In the genomic region with DNA sequence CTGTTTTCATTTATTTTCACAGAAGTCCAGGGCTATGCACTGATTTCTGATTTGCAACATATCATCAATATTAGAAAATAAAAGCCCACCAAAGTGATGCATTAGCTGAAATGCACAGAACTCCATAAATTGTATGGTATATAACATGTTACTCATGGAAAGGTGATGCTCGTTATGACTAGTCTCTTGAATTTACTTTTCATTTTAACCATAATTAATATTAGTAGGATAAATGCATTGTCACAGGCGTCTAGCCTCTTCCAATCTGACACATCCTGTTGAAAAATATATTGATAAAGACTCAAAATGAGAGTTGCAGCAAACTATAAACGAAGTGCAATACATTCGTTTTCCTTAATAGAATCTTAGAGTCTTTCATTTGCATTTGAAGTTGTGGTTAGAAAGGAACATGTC, we compare ENCODE assay signal across 1 cellular context.
TF ChIP-seq lines count a peak whose summit lies in the region.

No MANE protein-coding gene starts in this region.

TF ChIP-seq in K562, 482 proteins besides CTCF, POLR2A, EP300 and RAD21 (continued from another document):
- no peak for TF ChIP-seq ETS1 (conservative IDR thresholded peaks at IDR 0.05; ENCODE audit: control insufficient read depth, low read depth, low read length)
- peak; percentile 35 for TF ChIP-seq ZBTB17 (CRISPR knock-in tag; IDR thresholded peaks at IDR 0.05)
- TF ChIP-seq ZSCAN32 (CRISPR knock-in tag; IDR thresholded peaks at IDR 0.05), result peak; percentile 71
- peak; percentile 25; the same call in 1 of the 2 replicates for TF ChIP-seq ZFP1 (CRISPR knock-in tag; IDR thresholded peaks at IDR 0.05)
- TF ChIP-seq, protein P1, sequence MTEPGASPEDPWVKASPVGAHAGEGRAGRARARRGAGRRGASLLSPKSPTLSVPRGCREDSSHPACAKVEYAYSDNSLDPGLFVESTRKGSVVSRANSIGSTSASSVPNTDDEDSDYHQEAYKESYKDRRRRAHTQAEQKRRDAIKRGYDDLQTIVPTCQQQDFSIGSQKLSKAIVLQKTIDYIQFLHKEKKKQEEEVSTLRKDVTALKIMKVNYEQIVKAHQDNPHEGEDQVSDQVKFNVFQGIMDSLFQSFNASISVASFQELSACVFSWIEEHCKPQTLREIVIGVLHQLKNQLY (CRISPR knock-in tag; conservative IDR thresholded peaks at IDR 0.05), result 0 out of 4 replicates have a peak, but pooled peaks of 1 of the 2 experiments have one; percentile 31
- TF ChIP-seq ZNF717 (CRISPR knock-in tag; IDR thresholded peaks at IDR 0.05), result peak; percentile 87
- TF ChIP-seq CREM (IDR thresholded peaks at IDR 0.05; ENCODE audit: low read depth), result no peak
- 0 out of 2 replicates have a peak, but pooled peaks have one; percentile 28 for TF ChIP-seq ERF (CRISPR knock-in tag; IDR thresholded peaks at IDR 0.05)
- TF ChIP-seq ARNT (IDR thresholded peaks at IDR 0.05), result 0 out of 4 replicates have a peak, but pooled peaks of 1 of the 2 experiments have one; percentile 5
- TF ChIP-seq, protein P2, sequence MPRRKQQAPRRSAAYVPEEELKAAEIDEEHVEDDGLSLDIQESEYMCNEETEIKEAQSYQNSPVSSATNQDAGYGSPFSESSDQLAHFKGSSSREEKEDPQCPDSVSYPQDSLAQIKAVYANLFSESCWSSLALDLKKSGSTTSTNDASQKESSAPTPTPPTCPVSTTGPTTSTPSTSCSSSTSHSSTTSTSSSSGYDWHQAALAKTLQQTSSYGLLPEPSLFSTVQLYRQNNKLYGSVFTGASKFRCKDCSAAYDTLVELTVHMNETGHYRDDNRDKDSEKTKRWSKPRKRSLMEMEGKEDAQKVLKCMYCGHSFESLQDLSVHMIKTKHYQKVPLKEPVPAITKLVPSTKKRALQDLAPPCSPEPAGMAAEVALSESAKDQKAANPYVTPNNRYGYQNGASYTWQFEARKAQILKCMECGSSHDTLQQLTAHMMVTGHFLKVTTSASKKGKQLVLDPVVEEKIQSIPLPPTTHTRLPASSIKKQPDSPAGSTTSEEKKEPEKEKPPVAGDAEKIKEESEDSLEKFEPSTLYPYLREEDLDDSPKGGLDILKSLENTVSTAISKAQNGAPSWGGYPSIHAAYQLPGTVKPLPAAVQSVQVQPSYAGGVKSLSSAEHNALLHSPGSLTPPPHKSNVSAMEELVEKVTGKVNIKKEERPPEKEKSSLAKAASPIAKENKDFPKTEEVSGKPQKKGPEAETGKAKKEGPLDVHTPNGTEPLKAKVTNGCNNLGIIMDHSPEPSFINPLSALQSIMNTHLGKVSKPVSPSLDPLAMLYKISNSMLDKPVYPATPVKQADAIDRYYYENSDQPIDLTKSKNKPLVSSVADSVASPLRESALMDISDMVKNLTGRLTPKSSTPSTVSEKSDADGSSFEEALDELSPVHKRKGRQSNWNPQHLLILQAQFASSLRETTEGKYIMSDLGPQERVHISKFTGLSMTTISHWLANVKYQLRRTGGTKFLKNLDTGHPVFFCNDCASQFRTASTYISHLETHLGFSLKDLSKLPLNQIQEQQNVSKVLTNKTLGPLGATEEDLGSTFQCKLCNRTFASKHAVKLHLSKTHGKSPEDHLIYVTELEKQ (CRISPR knock-in tag; IDR thresholded peaks at IDR 0.05), result 0 out of 2 replicates have a peak, but pooled peaks have one; percentile 48
- TF ChIP-seq CCAR2 (IDR thresholded peaks at IDR 0.05; ENCODE audit: low read depth, low read length), result no peak
- TF ChIP-seq ZNF143 (CRISPR knock-in tag; IDR thresholded peaks at IDR 0.05), result no peak
- TF ChIP-seq POLR2H (tag; IDR thresholded peaks at IDR 0.05; ENCODE audit: low read depth), result peak; percentile 78
- TF ChIP-seq SIN3A (IDR thresholded peaks at IDR 0.05; ENCODE audit: borderline replicate concordance in 2 of 2, control insufficient read depth in 1 of 2, low read depth in 2 of 2, low read length in 2 of 2), result no peak; a peak in 1 of 4 replicates
- no peak for TF ChIP-seq SIN3B (IDR thresholded peaks at IDR 0.05; ENCODE audit: low read depth)
- TF ChIP-seq ZNF134 (CRISPR knock-in tag; conservative IDR thresholded peaks at IDR 0.05), result 0 out of 2 replicates have a peak, but pooled peaks have one; percentile 21
- TF ChIP-seq SMAD3 (CRISPR knock-in tag; conservative IDR thresholded peaks at IDR 0.05), result 0 out of 2 replicates have a peak, but pooled peaks have one; percentile 9
- peak; percentile 70; the same call in 1 of the 2 replicates for TF ChIP-seq ZNF77 (CRISPR knock-in tag; IDR thresholded peaks at IDR 0.05)
- TF ChIP-seq ZNF584 (CRISPR knock-in tag; IDR thresholded peaks at IDR 0.05; ENCODE audit: low read depth), result no peak
- TF ChIP-seq RBM22 (IDR thresholded peaks at IDR 0.05; ENCODE audit: low read depth, low read length, poor library complexity, severe bottlenecking), result peak; percentile 60
- no peak for TF ChIP-seq ZNF76 (CRISPR knock-in tag; IDR thresholded peaks at IDR 0.05; ENCODE audit: borderline replicate concordance)
- peak; percentile 71; the same call in 1 of the 2 replicates for TF ChIP-seq ZNF696 (CRISPR knock-in tag; conservative IDR thresholded peaks at IDR 0.05)
- peak; percentile 67 for TF ChIP-seq ZNF253 (CRISPR knock-in tag; conservative IDR thresholded peaks at IDR 0.05)
- no peak for TF ChIP-seq HDAC6 (IDR thresholded peaks at IDR 0.05; ENCODE audit: low read depth, low read length)
- TF ChIP-seq SUPT5H (IDR thresholded peaks at IDR 0.05), result 0 out of 2 replicates have a peak, but pooled peaks have one; percentile 67
- no peak for TF ChIP-seq SAP30 (IDR thresholded peaks at IDR 0.05; ENCODE audit: borderline replicate concordance, insufficient read depth, low read depth, low read length, poor library complexity, severe bottlenecking)
- TF ChIP-seq KHSRP (IDR thresholded peaks at IDR 0.05), result peak; percentile 3; the same call in 1 of the 2 replicates
- no peak for TF ChIP-seq MYC (IDR thresholded peaks at IDR 0.05; ENCODE audit: low read depth, low read length)
- TF ChIP-seq MYC (CRISPR knock-in tag; IDR thresholded peaks at IDR 0.05; ENCODE audit: borderline replicate concordance, low read depth), result peak; percentile 74; the same call in 1 of the 2 replicates
- TF ChIP-seq PHTF2 (CRISPR knock-in tag; IDR thresholded peaks at IDR 0.05), result peak; percentile 59
- TF ChIP-seq ZNF518B (CRISPR knock-in tag; IDR thresholded peaks at IDR 0.05), result 0 out of 2 replicates have a peak, but pooled peaks have one; percentile 3
- TF ChIP-seq, protein P3, sequence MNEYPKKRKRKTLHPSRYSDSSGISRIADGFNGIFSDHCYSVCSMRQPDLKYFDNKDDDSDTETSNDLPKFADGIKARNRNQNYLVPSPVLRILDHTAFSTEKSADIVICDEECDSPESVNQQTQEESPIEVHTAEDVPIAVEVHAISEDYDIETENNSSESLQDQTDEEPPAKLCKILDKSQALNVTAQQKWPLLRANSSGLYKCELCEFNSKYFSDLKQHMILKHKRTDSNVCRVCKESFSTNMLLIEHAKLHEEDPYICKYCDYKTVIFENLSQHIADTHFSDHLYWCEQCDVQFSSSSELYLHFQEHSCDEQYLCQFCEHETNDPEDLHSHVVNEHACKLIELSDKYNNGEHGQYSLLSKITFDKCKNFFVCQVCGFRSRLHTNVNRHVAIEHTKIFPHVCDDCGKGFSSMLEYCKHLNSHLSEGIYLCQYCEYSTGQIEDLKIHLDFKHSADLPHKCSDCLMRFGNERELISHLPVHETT (CRISPR knock-in tag; conservative IDR thresholded peaks at IDR 0.05 in 1 of 2, IDR thresholded peaks at IDR 0.05 in 1 of 2), result 0 out of 4 replicates have a peak, but pooled peaks of 1 of the 2 experiments have one; percentile 10
- TF ChIP-seq ZNF444 (CRISPR knock-in tag; IDR thresholded peaks at IDR 0.05), result peak; percentile 39; the same call in 1 of the 2 replicates
- peak; percentile 78 for TF ChIP-seq ZNF324 (CRISPR knock-in tag; IDR thresholded peaks at IDR 0.05)
- TF ChIP-seq PTRF (tag; IDR thresholded peaks at IDR 0.05), result no peak
- TF ChIP-seq, protein P4, sequence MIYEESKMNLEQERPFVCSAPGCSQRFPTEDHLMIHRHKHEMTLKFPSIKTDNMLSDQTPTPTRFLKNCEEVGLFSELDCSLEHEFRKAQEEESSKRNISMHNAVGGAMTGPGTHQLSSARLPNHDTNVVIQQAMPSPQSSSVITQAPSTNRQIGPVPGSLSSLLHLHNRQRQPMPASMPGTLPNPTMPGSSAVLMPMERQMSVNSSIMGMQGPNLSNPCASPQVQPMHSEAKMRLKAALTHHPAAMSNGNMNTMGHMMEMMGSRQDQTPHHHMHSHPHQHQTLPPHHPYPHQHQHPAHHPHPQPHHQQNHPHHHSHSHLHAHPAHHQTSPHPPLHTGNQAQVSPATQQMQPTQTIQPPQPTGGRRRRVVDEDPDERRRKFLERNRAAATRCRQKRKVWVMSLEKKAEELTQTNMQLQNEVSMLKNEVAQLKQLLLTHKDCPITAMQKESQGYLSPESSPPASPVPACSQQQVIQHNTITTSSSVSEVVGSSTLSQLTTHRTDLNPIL (CRISPR knock-in tag; IDR thresholded peaks at IDR 0.05), result peak; percentile 12; the same call in 1 of the 2 replicates
- TF ChIP-seq PHB (CRISPR knock-in tag; IDR thresholded peaks at IDR 0.05), result peak; percentile 79
- TF ChIP-seq ZBED1 (IDR thresholded peaks at IDR 0.05), result 0 out of 2 replicates have a peak, but pooled peaks have one; percentile 26
- TF ChIP-seq CAMTA2 (CRISPR knock-in tag; conservative IDR thresholded peaks at IDR 0.05), result peak; percentile 66; the same call in 1 of the 2 replicates
- no peak for TF ChIP-seq FOXP1 (CRISPR knock-in tag; IDR thresholded peaks at IDR 0.05)
- TF ChIP-seq ASH1L (IDR thresholded peaks at IDR 0.05; ENCODE audit: borderline replicate concordance, low read depth, partially characterized antibody), result peak; percentile 10
- TF ChIP-seq ZNF347 (CRISPR knock-in tag; IDR thresholded peaks at IDR 0.05; ENCODE audit: low read depth), result peak; percentile 58; the same call in 1 of the 2 replicates
- TF ChIP-seq ZNF146 (CRISPR knock-in tag; IDR thresholded peaks at IDR 0.05; ENCODE audit: unreplicated experiment), result no peak
- TF ChIP-seq FOS (IDR thresholded peaks at IDR 0.05; ENCODE audit: extremely low read depth, insufficient read length), result no peak
- TF ChIP-seq TBP (optimal IDR thresholded peaks at IDR 0.05; ENCODE audit: low read depth, low read length), result no peak
- 0 out of 2 replicates have a peak, but pooled peaks have one; percentile 3 for TF ChIP-seq TOE1 (IDR thresholded peaks at IDR 0.05; ENCODE audit: borderline replicate concordance)
- no peak for TF ChIP-seq TOE1 (CRISPR knock-in tag; IDR thresholded peaks at IDR 0.05; ENCODE audit: borderline replicate concordance, low read depth)
- peak; percentile 1; the same call in 1 of the 2 replicates for TF ChIP-seq POLR2AphosphoS5 (IDR thresholded peaks at IDR 0.05; ENCODE audit: control insufficient read depth, insufficient read depth, low read depth, low read length)
TF ChIP-seq in K562: peak in this region for 50.
